ENCODE assay signal across 10 cellular contexts in genomic region chr3:196202516-196202970, GRCh38. TPM values are rescaled to one million over a fixed set of nuclear protein-coding genes. Genes with fewer than 3 reads are reported as not detected.
A peak's percentile ranks its signal among the peaks of the same experiment; 100 is the strongest.
DNase-seq lines count a peak whose midpoint lies in the region; ATAC-seq, FAIRE-seq and TF ChIP-seq lines count a peak whose summit lies in the region.
"Had no signal": no experiment of that assay in that cellular context is flagged by ENCODE, and none has a peak within 500 bp of the region (broad histone marks: within the 10 kb centered on the region; RNA-seq: fewer than 3 reads in every experiment).

No MANE protein-coding gene starts in this region.

- ATAC-seq in left cardiac atrium (peak; percentile 59 to 60), HG03571 (IDR thresholded peaks at IDR 0.05; ENCODE audit: unreplicated experiment) (no peak)
- ATAC-seq in CD8-positive, alpha-beta T cell = no peak

- no peak overlapping the region for H3K4me3 Mint-ChIP-seq in CD8-positive, alpha-beta T cell

- BruUV-seq in OCI-LY7 (replicated peaks; lab: Mats Ljungman, UMichigan) = no TSS peak

- POLR2A ChIA-PET in CD8-positive, alpha-beta T cell (lab: Charles Lee) = interaction anchor here (1.3 kb wide), 1 partner anchor 129 kb away, joined by 4 read pairs; no protein-coding TSS in a partner anchor
- POLR2A ChIA-PET in OCI-LY7 (lab: Charles Lee) = no interaction called here

- no peaks in the 10 kb centered on the region for H3K9me3 Mint-ChIP-seq in CD8-positive, alpha-beta T cell

- intact Hi-C loops in left cardiac atrium (cut with DNase I) (no loop called here), OCI-LY7 (cut with micrococcal nuclease; ENCODE audit: unreplicated experiment) (no loop called here)
- intact Hi-C loops in CD8-positive, alpha-beta T cell (cut with DNase I, micrococcal nuclease) = loop anchor here in 1 of 2 experiments (10.0 kb wide), 1 partner anchor 1718 kb away; the partner anchor contains the start of gene ATP13A3

- CTCF ChIA-PET in CD8-positive, alpha-beta T cell (lab: Charles Lee) = interaction anchor here (0.6 to 1.3 kb wide), 2 partner anchors 17 to 129 kb away, joined by 3 to 4 read pairs; no protein-coding TSS in a partner anchor
- CTCF ChIA-PET in OCI-LY7 (lab: Charles Lee; ENCODE audit: unreplicated experiment) = no interaction called here

- DNase-seq in GM20000 (ENCODE audit: low spot score) = peak; percentile 68
- DNase-seq in NOMO-1 treated with DMSO at 0.1 percent for 48 hours (lab: John Stamatoyannopoulos, UW; ENCODE audit: unreplicated experiment) = peak; percentile 94
- DNase-seq in left cardiac atrium = peak; percentile 56
- DNase-seq in CD8-positive, alpha-beta T cell = no peak
- no peak for DNase-seq in GM19239 (ENCODE audit: insufficient read length, low spot score)
- no peak for DNase-seq in OCI-LY7 (ENCODE audit: low spot score)
- DNase-seq: NCI-H2171 had no signal

- H3K9me3 ChIP-seq in skeletal muscle satellite cell (replicated peaks; ENCODE audit: low read length) = no peaks in the 10 kb centered on the region
- no peaks in the 10 kb centered on the region for H3K9me3 ChIP-seq in CD8-positive, alpha-beta T cell (ENCODE audit: low read length)
- no peaks in the 10 kb centered on the region for H3K9me3 ChIP-seq in OCI-LY7 (ENCODE audit: low read length)

- peaks cover 14% of the 10 kb centered on the region for H3K27me3 ChIP-seq in skeletal muscle satellite cell (ENCODE audit: control insufficient read depth, insufficient read depth, low read length)
- H3K27me3 ChIP-seq in CD8-positive, alpha-beta T cell (ENCODE audit: insufficient read depth, low read length) = no peaks in the 10 kb centered on the region

- peak overlapping the region; percentile 48 for H3K4me2 ChIP-seq in skeletal muscle satellite cell (ENCODE audit: low read length)
- no peak overlapping the region for H3K4me2 ChIP-seq in OCI-LY7 (ENCODE audit: low read length)

- no peaks in the 10 kb centered on the region for H4K20me1 ChIP-seq in OCI-LY7 (ENCODE audit: insufficient read depth, low read length)

- H3K9ac ChIP-seq in skeletal muscle satellite cell (ENCODE audit: low read depth, low read length) = no peak overlapping the region

- no peak overlapping the region for H3K4me3 ChIP-seq in skeletal muscle satellite cell (ENCODE audit: low read length)
- no peak overlapping the region for H3K4me3 ChIP-seq in CD8-positive, alpha-beta T cell (ENCODE audit: low read depth, low read length)
- no peak overlapping the region for H3K4me3 ChIP-seq in OCI-LY7 (ENCODE audit: low read depth, low read length, poor library complexity, severe bottlenecking)

- no peak overlapping the region for H3K27ac ChIP-seq in CD8-positive, alpha-beta T cell (ENCODE audit: low read depth, low read length)
- no peak overlapping the region for H3K27ac ChIP-seq in OCI-LY7 (ENCODE audit: low read depth, low read length, poor library complexity, severe bottlenecking)

- FAIRE-seq in GM19239 (lab: Jason Lieb, UNC) = no peak

- H3K36me3 Mint-ChIP-seq in CD8-positive, alpha-beta T cell = no peaks in the 10 kb centered on the region

- H3K4me1 Mint-ChIP-seq in CD8-positive, alpha-beta T cell (ENCODE audit: low read depth) = peaks cover 7% of the 10 kb centered on the region

- H3K9me2 ChIP-seq in OCI-LY7 (ENCODE audit: insufficient read depth, low read length) = no peaks in the 10 kb centered on the region

- no peak overlapping the region for H2AFZ ChIP-seq in OCI-LY7 (ENCODE audit: low read length)

- H3K4me1 ChIP-seq in skeletal muscle satellite cell (ENCODE audit: control insufficient read depth, insufficient read depth, low read length) (peaks cover 3% of the 10 kb centered on the region), OCI-LY7 (ENCODE audit: insufficient read depth, low read length, poor library complexity, severe bottlenecking) (peaks cover 10% of the 10 kb centered on the region)
- no peaks in the 10 kb centered on the region for H3K4me1 ChIP-seq in CD8-positive, alpha-beta T cell (ENCODE audit: insufficient read depth, low read length)

- no peak overlapping the region for H3K27ac Mint-ChIP-seq in CD8-positive, alpha-beta T cell

- TF ChIP-seq CTCF in GM20000 (IDR thresholded peaks at IDR 0.05; ENCODE audit: extremely low read depth, missing control alignments) (no peak), OCI-LY7 (conservative IDR thresholded peaks at IDR 0.05; ENCODE audit: low read length) (no peak)
- no peak for TF ChIP-seq CTCF in CD8-positive, alpha-beta T cell (IDR thresholded peaks at IDR 0.05)

- no peaks in the 10 kb centered on the region for H3K36me3 ChIP-seq in skeletal muscle satellite cell (ENCODE audit: insufficient read depth, low read length)
- no peaks in the 10 kb centered on the region for H3K36me3 ChIP-seq in CD8-positive, alpha-beta T cell (ENCODE audit: insufficient read depth, low read length)
- H3K36me3 ChIP-seq in OCI-LY7 (ENCODE audit: insufficient read depth, low read length) = no peaks in the 10 kb centered on the region

- H3K79me2 ChIP-seq in OCI-LY7 (ENCODE audit: insufficient read depth, low read depth, low read length) = no peaks in the 10 kb centered on the region

- H3K27me3 Mint-ChIP-seq in CD8-positive, alpha-beta T cell (ENCODE audit: low read depth) = no peaks in the 10 kb centered on the region

RNA-seq across cellular contexts. Expression of gene ZDHHC19, which starts 8.7 kb away (rescaled TPM):
- total RNA-seq in left cardiac atrium = not detected
- not detected in 2 replicates for total RNA-seq in skeletal muscle satellite cell (2012; rRNA removed)
- not detected for total RNA-seq in CD8-positive, alpha-beta T cell
- not detected in 2 replicates for total RNA-seq in OCI-LY7 (2014; rRNA removed; shearing (Covaris generic))
- not detected in 2 replicates for total RNA-seq in OCI-LY7 (2022)
- total RNA-seq: activated CD8-positive, alpha-beta memory T cell treated with anti-CD3 and anti-CD28 coated beads for 36 hours had no signal

RNA-seq across cellular contexts. Expression of gene SLC51A, which starts 13.8 kb away (rescaled TPM):
- total RNA-seq in left cardiac atrium (under 1 TPM; 0.32 to 0.50 TPM), OCI-LY7 (2022) (not detected in 2 replicates)
- total RNA-seq in skeletal muscle satellite cell (2012; rRNA removed) = not detected in 2 replicates
- total RNA-seq in CD8-positive, alpha-beta T cell = not detected
- total RNA-seq in OCI-LY7 (2014; rRNA removed; shearing (Covaris generic)) = not detected in 2 replicates
- total RNA-seq: activated CD8-positive, alpha-beta memory T cell treated with anti-CD3 and anti-CD28 coated beads for 36 hours had no signal

Comparison
In these comparisons a context has a peak if more than half of its experiments do, and no peak if none do; other contexts are left out.
1. DNase-seq: peak in GM20000 (single experiment), NOMO-1 treated with DMSO at 0.1 percent for 48 hours (single experiment) and left cardiac atrium (single experiment); none in CD8-positive, alpha-beta T cell (0 of 7), GM19239 (single experiment) and OCI-LY7 (single experiment).
2. ATAC-seq: peak in left cardiac atrium (2 of 2); none in CD8-positive, alpha-beta T cell (single experiment) and HG03571 (single experiment).